Comparison of ENCODE assay signal across 8 cellular contexts in genomic region chr15:96341465-96342142, GRCh38. TPM values are rescaled to one million over a fixed set of nuclear protein-coding genes. Genes with fewer than 3 reads are reported as not detected.
A peak's percentile ranks its signal among the peaks of the same experiment; 100 is the strongest.
DNase-seq lines count a peak whose midpoint lies in the region; ATAC-seq and TF ChIP-seq lines count a peak whose summit lies in the region.

No MANE protein-coding gene starts in this region.

- H3K4me3 ChIP-seq in astrocyte of the spinal cord (ENCODE audit: low read depth, low read length) (peak overlapping the region; percentile 99), iPS DF 6.9 (ENCODE audit: low read length) (peak overlapping the region; percentile 44; the same call in 1 of the 2 replicates), psoas muscle (peak overlapping the region; percentile 92)

- H3K27me3 ChIP-seq in iPS DF 6.9 (ENCODE audit: control insufficient read depth, insufficient read depth, low read length): peaks cover 59% of the 10 kb centered on the region
- H3K27me3 ChIP-seq in psoas muscle (ENCODE audit: insufficient read depth in 3 of 3, low read length in 2 of 3): no peaks in the 10 kb centered on the region

- TF ChIP-seq CTCF in astrocyte of the spinal cord (IDR thresholded peaks at IDR 0.05; ENCODE audit: low read depth, low read length) (no peak), psoas muscle (IDR thresholded peaks at IDR 0.05) (no peak)

- DNase-seq in ELF-1 (ENCODE audit: low read depth, low spot score) (peak; percentile 53), astrocyte of the spinal cord (ENCODE audit: low read depth, low spot score) (no peak), iPS DF 6.9 (ENCODE audit: low read depth, low spot score) (no peak), psoas muscle (peak in 1 of 2 donors; percentile 54), pons (ENCODE audit: low spot score) (no peak), ACHN (no peak), NCI-H446 (lab: John Stamatoyannopoulos, UW) (no peak), NCI-H524 (lab: John Stamatoyannopoulos, UW) (no peak)

- H3K9me3 ChIP-seq in iPS DF 6.9 (ENCODE audit: control insufficient read depth, insufficient read depth, low read length) (no peaks in the 10 kb centered on the region), psoas muscle (no peaks in the 10 kb centered on the region)

- in situ Hi-C loops in astrocyte of the spinal cord (cut with HindIII; ENCODE audit: low sequenced_read_pairs): loop anchor here (25.0 kb wide), 1 partner anchor 1054 kb away; no protein-coding TSS in a partner anchor
- in situ Hi-C loops in ACHN (cut with HindIII; ENCODE audit: low pct_ligation_motif_present, low pct_unique_long_range_greater_than_20kb, low sequenced_read_pairs): no loop called here

- WGBS in iPS DF 6.9 (ENCODE audit: insufficient coverage, insufficient read length): no CpG with 5 or more reads among the region's 37 CpGs
- WGBS in psoas muscle, 3 donors: 56 to 66% (median 59%) methylated on average over 37 of the region's 37 CpGs

- intact Hi-C loops in psoas muscle (cut with DNase I): no loop called here

- peak; percentile 1 to 8 (median 4) for ATAC-seq in psoas muscle

- H3K4me1 ChIP-seq in iPS DF 6.9 (ENCODE audit: control insufficient read depth, insufficient read depth, low read length) (peaks cover 8% of the 10 kb centered on the region), psoas muscle (no peaks in the 10 kb centered on the region)

- H3K36me3 ChIP-seq in iPS DF 6.9 (ENCODE audit: control insufficient read depth, insufficient read depth, low read length) (no peaks in the 10 kb centered on the region), psoas muscle (ENCODE audit: insufficient read depth in 1 of 2, low read depth in 1 of 2) (no peaks in the 10 kb centered on the region)

- H3K27ac ChIP-seq in iPS DF 6.9 (ENCODE audit: low read length): no peak overlapping the region
- H3K27ac ChIP-seq in psoas muscle: peak overlapping the region; percentile 94

RNA-seq across cellular contexts. Expression of gene NR2F2, which starts 11.1 kb away (rescaled TPM):
- 10 to 100 TPM; 14.5 to 17.1 (median 15.7) TPM for total RNA-seq in psoas muscle
- polyA plus RNA-seq in psoas muscle: 10 to 100 TPM; 10.3 to 20.1 (median 11.3) TPM

Comparison
In these comparisons a context has a peak if more than half of its experiments do, and no peak if none do; other contexts are left out.
1. H3K4me3 ChIP-seq: peak in every context shown above with its lines; median percentile 99 in astrocyte of the spinal cord; 92 in psoas muscle; 44 in iPS DF 6.9.